Comparison of ENCODE assay signal across 38 cellular contexts in genomic region chr12:13857750-13858149, GRCh38.
"Had no signal": no experiment of that assay in that cellular context is flagged by ENCODE, and none has a peak within 500 bp of the region (broad histone marks: within the 10 kb centered on the region; RNA-seq: fewer than 3 reads in every experiment).

No MANE protein-coding gene starts in this region.

- H3K36me3 Mint-ChIP-seq: activated CD4-positive, alpha-beta memory T cell treated with anti-CD3 and anti-CD28 coated beads for 36 hours; activated naive CD4-positive, alpha-beta T cell treated with anti-CD3 and anti-CD28 coated beads, Interleukin-2, amount 50 U/mL, for 72 hours; activated naive CD8-positive, alpha-beta T cell treated with anti-CD3 and anti-CD28 coated beads, Interleukin-2, amount 10 ng/mL, durations not matched to agents 7 days and 5 days had no signal

- H3K4me1 Mint-ChIP-seq: activated B cell treated with CpG ODN at 0.5 μM for 24 hours; activated CD4-positive, alpha-beta T cell treated with anti-CD3 and anti-CD28 coated beads, Interleukin-2, amount 10 ng/mL, durations not matched to agents 24 days and 14 days; activated naive CD8-positive, alpha-beta T cell treated with anti-CD3 and anti-CD28 coated beads, Interleukin-2, amount 10 ng/mL, durations not matched to agents 7 days and 5 days; activated T-helper 17 cell treated with anti-CD3 and anti-CD28 coated beads, Interleukin-2, amount 50 U/mL, for 72 hours had no signal

- H3K9me3 ChIP-seq: adrenal gland, body of pancreas, breast epithelium had no signal

- H3K27me3 ChIP-seq: adrenal gland, body of pancreas, brain microvascular endothelial cell, breast epithelium, cardiac muscle cell had no signal

- H3K4me3 ChIP-seq: adrenal gland, body of pancreas, breast epithelium, cardiac muscle cell had no signal

- H3K27ac Mint-ChIP-seq: activated B cell treated with CpG ODN at 0.5 μM for 24 hours; activated CD4-positive, alpha-beta memory T cell treated with anti-CD3 and anti-CD28 coated beads for 36 hours; activated CD4-positive, alpha-beta T cell treated with anti-CD3 and anti-CD28 coated beads, Interleukin-2, amount 10 ng/mL, durations not matched to agents 24 days and 14 days; activated CD8-positive, alpha-beta T cell treated with anti-CD3 and anti-CD28 coated beads for 36 hours; activated naive CD4-positive, alpha-beta T cell treated with anti-CD3 and anti-CD28 coated beads for 36 hours; activated naive CD4-positive, alpha-beta T cell treated with anti-CD3 and anti-CD28 coated beads, Interleukin-2, amount 50 U/mL, for 72 hours; activated naive CD8-positive, alpha-beta T cell treated with anti-CD3 and anti-CD28 coated beads, Interleukin-2, amount 10 ng/mL, durations not matched to agents 7 days and 5 days; activated T-cell treated with anti-CD3 and anti-CD28 coated beads, Interleukin-2, amount 50 U/mL, for 72 hours; activated T-helper 1 cell treated with anti-CD3 and anti-CD28 coated beads, Interleukin-12 subunit alpha, Interleukin-12 subunit beta, Interleukin-2, Interleukin-4 antibody, amounts not matched to agents 30 ng/mL and 10 ng/mL and 1 ng/mL, durations not matched to agents 14 hours and 24 hours and 36 hours; activated T-helper 17 cell treated with anti-CD3 and anti-CD28 coated beads, Interleukin-2, amount 50 U/mL, for 72 hours; T-helper 1 cell treated with Interleukin-12 subunit alpha and Interleukin-12 subunit beta and Interleukin-4 antibody, amounts not matched to agents 30 μg/mL and 1 μg/mL, for 36 hours; T-helper 2 cell treated with Interferon-gamma antibody and Interleukin-4, amounts not matched to agents 5 μg/mL and 100 μg/mL, for 36 hours had no signal

- H3K4me3 Mint-ChIP-seq: activated B cell treated with CpG ODN at 0.5 μM for 24 hours; activated CD4-positive, alpha-beta memory T cell treated with anti-CD3 and anti-CD28 coated beads for 36 hours; activated CD4-positive, alpha-beta T cell treated with anti-CD3 and anti-CD28 coated beads, Interleukin-2, amount 10 ng/mL, durations not matched to agents 24 days and 14 days; activated CD8-positive, alpha-beta T cell treated with anti-CD3 and anti-CD28 coated beads for 36 hours; activated naive CD4-positive, alpha-beta T cell treated with anti-CD3 and anti-CD28 coated beads for 36 hours; activated naive CD8-positive, alpha-beta T cell treated with anti-CD3 and anti-CD28 coated beads, Interleukin-2, amount 10 ng/mL, durations not matched to agents 7 days and 5 days; activated T-cell treated with anti-CD3 and anti-CD28 coated beads, Interleukin-2, amount 50 U/mL, for 4 hours; activated T-cell treated with anti-CD3 and anti-CD28 coated beads, Interleukin-2, amount 50 U/mL, for 72 hours; activated T-helper 1 cell treated with anti-CD3 and anti-CD28 coated beads, Interleukin-12 subunit alpha, Interleukin-12 subunit beta, Interleukin-2, Interleukin-4 antibody, amounts not matched to agents 30 ng/mL and 10 ng/mL and 1 ng/mL, durations not matched to agents 14 hours and 24 hours and 36 hours; activated T-helper 17 cell treated with anti-CD3 and anti-CD28 coated beads, Interleukin-2, amount 50 U/mL, for 72 hours; T-helper 1 cell treated with Interleukin-12 subunit alpha and Interleukin-12 subunit beta and Interleukin-4 antibody, amounts not matched to agents 30 μg/mL and 1 μg/mL, for 36 hours; T-helper 2 cell treated with Interferon-gamma antibody and Interleukin-4, amounts not matched to agents 5 μg/mL and 100 μg/mL, for 36 hours had no signal

- H3K27ac ChIP-seq: adrenal gland, body of pancreas, brain microvascular endothelial cell, breast epithelium, cardiac muscle cell, VCaP had no signal

- DNase-seq: activated B cell treated with CpG ODN at 0.5 μM for 24 hours; activated CD4-positive, alpha-beta memory T cell treated with anti-CD3 and anti-CD28 coated beads for 36 hours; activated CD4-positive, alpha-beta T cell treated with anti-CD3 and anti-CD28 coated beads for 4 hours; activated CD4-positive, alpha-beta T cell treated with anti-CD3 and anti-CD28 coated beads, Interleukin-2, amount 10 ng/mL, durations not matched to agents 24 days and 14 days; activated CD4-positive, alpha-beta T cell treated with anti-CD3 and anti-CD28 coated beads, Interleukin-2, amount 50 U/mL, for 1 hour; activated CD4-positive, alpha-beta T cell treated with anti-CD3 and anti-CD28 coated beads, Interleukin-2, amount 50 U/mL, for 4 hours; activated CD4-positive, CD25-positive, alpha-beta regulatory T cell treated with anti-CD3 and anti-CD28 coated beads, Interleukin-2, amount 50 U/mL, for 72 hours; activated CD8-positive, alpha-beta memory T cell treated with anti-CD3 and anti-CD28 coated beads, Interleukin-2, amount 50 U/mL, for 4 hours; activated CD8-positive, alpha-beta T cell treated with anti-CD3 and anti-CD28 coated beads for 36 hours; activated effector memory CD4-positive, alpha-beta T cell treated with anti-CD3 and anti-CD28 coated beads, Interleukin-2, amount 50 U/mL, for 16 hours; activated gamma-delta T cell treated with Interleukin-2 at 50 U/mL for 16 hours; activated naive CD4-positive, alpha-beta T cell; activated naive CD4-positive, alpha-beta T cell treated with anti-CD3 and anti-CD28 coated beads for 36 hours; activated naive CD4-positive, alpha-beta T cell treated with anti-CD3 and anti-CD28 coated beads, Interleukin-2, amount 50 U/mL, for 16 hours; activated naive CD8-positive, alpha-beta T cell treated with anti-CD3 and anti-CD28 coated beads, Interleukin-2, amount 10 ng/mL, durations not matched to agents 7 days and 5 days; activated T-cell treated with anti-CD3 and anti-CD28 coated beads for 4 hours; activated T-cell treated with anti-CD3 and anti-CD28 coated beads, Interleukin-2, amount 50 U/mL, for 1 hour; activated T-cell treated with anti-CD3 and anti-CD28 coated beads, Interleukin-2, amount 50 U/mL, for 4 hours; activated T-cell treated with anti-CD3 and anti-CD28 coated beads, Interleukin-2, amount 50 U/mL, for 72 hours; adrenal gland; amniotic stem cell; aorta; body of pancreas; brain microvascular endothelial cell; central memory CD4-positive, alpha-beta T cell; T-helper 1 cell; T-helper 2 cell; T-helper 9 cell had no signal

- FAIRE-seq: astrocyte, TTC549 had no signal

- H3K9me3 Mint-ChIP-seq: activated B cell treated with CpG ODN at 0.5 μM for 24 hours; activated CD4-positive, alpha-beta memory T cell treated with anti-CD3 and anti-CD28 coated beads for 36 hours; activated CD4-positive, alpha-beta T cell treated with anti-CD3 and anti-CD28 coated beads, Interleukin-2, amount 10 ng/mL, durations not matched to agents 24 days and 14 days; activated CD8-positive, alpha-beta T cell treated with anti-CD3 and anti-CD28 coated beads for 36 hours; activated naive CD4-positive, alpha-beta T cell treated with anti-CD3 and anti-CD28 coated beads for 36 hours; activated naive CD4-positive, alpha-beta T cell treated with anti-CD3 and anti-CD28 coated beads, Interleukin-2, amount 50 U/mL, for 72 hours; activated naive CD8-positive, alpha-beta T cell treated with anti-CD3 and anti-CD28 coated beads, Interleukin-2, amount 10 ng/mL, durations not matched to agents 7 days and 5 days; activated T-cell treated with anti-CD3 and anti-CD28 coated beads, Interleukin-2, amount 50 U/mL, for 4 hours; activated T-cell treated with anti-CD3 and anti-CD28 coated beads, Interleukin-2, amount 50 U/mL, for 72 hours; activated T-helper 1 cell treated with anti-CD3 and anti-CD28 coated beads, Interleukin-12 subunit alpha, Interleukin-12 subunit beta, Interleukin-2, Interleukin-4 antibody, amounts not matched to agents 30 ng/mL and 10 ng/mL and 1 ng/mL, durations not matched to agents 14 hours and 24 hours and 36 hours; activated T-helper 17 cell treated with anti-CD3 and anti-CD28 coated beads, Interleukin-2, amount 50 U/mL, for 72 hours; T-helper 1 cell treated with Interleukin-12 subunit alpha and Interleukin-12 subunit beta and Interleukin-4 antibody, amounts not matched to agents 30 μg/mL and 1 μg/mL, for 36 hours; T-helper 2 cell treated with Interferon-gamma antibody and Interleukin-4, amounts not matched to agents 5 μg/mL and 100 μg/mL, for 36 hours had no signal

- H3K4me1 ChIP-seq: adrenal gland, body of pancreas, breast epithelium had no signal

- ATAC-seq: activated CD8-positive, alpha-beta T cell treated with anti-CD3 and anti-CD28 coated beads for 36 hours; activated naive CD4-positive, alpha-beta T cell treated with anti-CD3 and anti-CD28 coated beads, Interleukin-2, amount 50 U/mL, for 72 hours; activated T-cell treated with anti-CD3 and anti-CD28 coated beads, Interleukin-2, amount 50 U/mL, for 4 hours; activated T-cell treated with anti-CD3 and anti-CD28 coated beads, Interleukin-2, amount 50 U/mL, for 72 hours; activated T-helper 17 cell treated with anti-CD3 and anti-CD28 coated beads, Interleukin-2, amount 50 U/mL, for 72 hours; body of pancreas had no signal

- H3K36me3 ChIP-seq: adrenal gland, brain microvascular endothelial cell, breast epithelium, cardiac muscle cell had no signal
